ENCODE assay signal across 10 cellular contexts in genomic region chr16:73071131-73071940, GRCh38. TPM values are rescaled to one million over a fixed set of nuclear protein-coding genes. Genes with fewer than 3 reads are reported as not detected.
DNase-seq lines count a peak whose midpoint lies in the region; ATAC-seq, FAIRE-seq and TF ChIP-seq lines count a peak whose summit lies in the region.
"Had no signal": no experiment of that assay in that cellular context is flagged by ENCODE, and none has a peak within 500 bp of the region (broad histone marks: within the 10 kb centered on the region; RNA-seq: fewer than 3 reads in every experiment).

No MANE protein-coding gene starts in this region.

- no peaks in the 10 kb centered on the region for H3K27me3 ChIP-seq in adrenal gland
- no peaks in the 10 kb centered on the region for H3K27me3 ChIP-seq in thyroid gland
- H3K27me3 ChIP-seq: SJSA1 had no signal

- H3K4me1 ChIP-seq in adrenal gland (replicated peaks in 1 of 2), result peaks cover 26 to 48% of the 10 kb centered on the region in 2 donors
- peaks cover 0 to 24% of the 10 kb centered on the region in 2 donors for H3K4me1 ChIP-seq in kidney (ENCODE audit: control insufficient read depth in 1 of 2, insufficient read depth in 1 of 2, low read depth in 1 of 2, low read length in 2 of 2)
- peaks cover 47 to 54% of the 10 kb centered on the region in 2 donors for H3K4me1 ChIP-seq in thyroid gland

- ATAC-seq in GM19328 (IDR thresholded peaks at IDR 0.05; ENCODE audit: unreplicated experiment) (no peak), HG03097 (IDR thresholded peaks at IDR 0.05; ENCODE audit: low FRiP score, unreplicated experiment) (no peak), HG02588 (IDR thresholded peaks at IDR 0.05; ENCODE audit: unreplicated experiment) (no peak)

- TF ChIP-seq POLR2A in adrenal gland (IDR thresholded peaks at IDR 0.05) (peak in 1 of 2 donors; percentile 25), thyroid gland (IDR thresholded peaks at IDR 0.05) (peak in 1 of 2 donors; percentile 21)

- H3K9me3 ChIP-seq in adrenal gland (replicated peaks in 1 of 3) (no peaks in the 10 kb centered on the region), kidney (ENCODE audit: control insufficient read depth in 1 of 2, low read length in 2 of 2) (no peaks in the 10 kb centered on the region), thyroid gland (no peaks in the 10 kb centered on the region)
- H3K9me3 ChIP-seq: SJSA1 had no signal

- TF ChIP-seq CTCF in adrenal gland (IDR thresholded peaks at IDR 0.05) (no peak), kidney (IDR thresholded peaks at IDR 0.05; ENCODE audit: borderline replicate concordance, extremely low read depth, insufficient read depth) (no peak), thyroid gland (IDR thresholded peaks at IDR 0.05) (no peak)

- 5 to 9% (median 6%) methylated on average over 10 to 17 of the region's 17 CpGs for WGBS in adrenal gland, 4 donors
- WGBS in thyroid gland, 2 donors, result 6 to 14% methylated on average over 10 to 17 of the region's 17 CpGs

- H3K36me3 ChIP-seq in adrenal gland (replicated peaks in 1 of 2) (no peaks in the 10 kb centered on the region), kidney (ENCODE audit: control insufficient read depth in 1 of 2, insufficient read depth in 2 of 2, low read length in 2 of 2) (no peaks in the 10 kb centered on the region), thyroid gland (no peaks in the 10 kb centered on the region)
- H3K36me3 ChIP-seq: SJSA1 had no signal

- intact Hi-C loops in adrenal gland (cut with DNase I) (no loop called here), kidney (cut with DNase I) (no loop called here), thyroid gland (cut with DNase I) (no loop called here)

- peak overlapping the region in 4 of 5 donors; percentile 47 to 79 (median 75) for H3K27ac ChIP-seq in adrenal gland
- peak overlapping the region; percentile 19 to 32 for H3K27ac ChIP-seq in kidney (ENCODE audit: low read depth in 2 of 2, low read length in 2 of 2)
- H3K27ac ChIP-seq in thyroid gland, result peak overlapping the region; percentile 90 to 97 (median 92)

- peak overlapping the region in 1 of 4 donors; percentile 48 for H3K4me3 ChIP-seq in adrenal gland
- H3K4me3 ChIP-seq in kidney (ENCODE audit: low read length in 2 of 2), result peak overlapping the region; percentile 28 to 39
- peak overlapping the region in 1 of 3 donors; percentile 20 for H3K4me3 ChIP-seq in thyroid gland (replicated peaks in 1 of 3)
- H3K4me3 ChIP-seq: lung had no signal

- DNase-seq in NCI-H2171 treated with DMSO at 0.1 percent for 48 hours (lab: John Stamatoyannopoulos, UW) (peak; percentile 48), NCI-H2171 (lab: John Stamatoyannopoulos, UW) (no peak), adrenal gland (peak; percentile 75 to 85 (median 78)), kidney (peak; percentile 84), thyroid gland (peak; percentile 70 to 74)

- no peak for FAIRE-seq in kidney (lab: Jason Lieb, UNC)

- H3K9ac ChIP-seq in kidney (ENCODE audit: low read length in 2 of 2), result peak overlapping the region in 1 of 2 donors; percentile 55

RNA-seq across cellular contexts. Expression of gene ZFHX3, which starts 23.4 kb away (rescaled TPM):
- total RNA-seq in adrenal gland (10 to 100 TPM; 16.8 to 31.6 (median 21.7) TPM), kidney (29.3 TPM), thyroid gland (10 to 100 TPM; 27.4 to 92.9 (median 45.5) TPM)
- polyA plus RNA-seq in adrenal gland (10 to 100 TPM in 1 of 3 donors, 1 to 10 TPM in 2; 2.4 to 11.2 (median 9.4) TPM), kidney (ENCODE audit: insufficient read depth, low read depth, low replicate concordance) (2.3 TPM)

Comparison
In these comparisons a context has a peak if more than half of its experiments do, and no peak if none do; other contexts are left out.
1. H3K27ac ChIP-seq: peak in every context shown above with its lines; median percentile 92 in thyroid gland; 75 in adrenal gland; 26 in kidney.